8 cellular contexts compared by ENCODE assay signal in genomic region chr11:65653229-65654225, GRCh38. TPM values are rescaled to one million over a fixed set of nuclear protein-coding genes. Genes with fewer than 3 reads are reported as not detected.
A peak's percentile ranks its signal among the peaks of the same experiment; 100 is the strongest.
DNase-seq lines count a peak whose midpoint lies in the region; ATAC-seq and TF ChIP-seq lines count a peak whose summit lies in the region.

No MANE protein-coding gene starts in this region.

- peak overlapping the region; percentile 68 for H3K27ac ChIP-seq in RWPE2 (ENCODE audit: poor library complexity, severe bottlenecking)
- H3K27ac ChIP-seq in esophagus muscularis mucosa (replicated peaks in 1 of 4) = peak overlapping the region; percentile 91 to 97 (median 94)
- H3K27ac ChIP-seq in trophoblast cell (ENCODE audit: low read depth, low read length) = peak overlapping the region; percentile 97

- H3K9me3 ChIP-seq in RWPE2 (ENCODE audit: severe bottlenecking) (no peaks in the 10 kb centered on the region), esophagus muscularis mucosa (no peaks in the 10 kb centered on the region), trophoblast cell (ENCODE audit: insufficient read depth, low read depth, low read length) (peaks cover 2% of the 10 kb centered on the region)

- H4K91ac ChIP-seq in trophoblast cell (ENCODE audit: low read depth, low read length) = peak overlapping the region; percentile 96

- H4K8ac ChIP-seq in trophoblast cell (ENCODE audit: low read depth, low read length) = peak overlapping the region; percentile 92

- peak overlapping the region; percentile 81 for H3K4me3 Mint-ChIP-seq in activated CD8-positive, alpha-beta memory T cell treated with anti-CD3 and anti-CD28 coated beads, Interleukin-2, amount 10 ng/mL, durations not matched to agents 7 days and 5 days

- no peaks in the 10 kb centered on the region for H3K27me3 ChIP-seq in RWPE2 (ENCODE audit: insufficient read depth, poor library complexity, severe bottlenecking)
- no peaks in the 10 kb centered on the region for H3K27me3 ChIP-seq in esophagus muscularis mucosa
- no peaks in the 10 kb centered on the region for H3K27me3 ChIP-seq in trophoblast cell (ENCODE audit: insufficient read depth, low read length)

- no peak for TF ChIP-seq EP300 in esophagus muscularis mucosa (IDR thresholded peaks at IDR 0.05)

- H3K9ac ChIP-seq in trophoblast cell (ENCODE audit: low read length) = peak overlapping the region; percentile 3

- no peaks in the 10 kb centered on the region for H3K27me3 Mint-ChIP-seq in activated CD8-positive, alpha-beta memory T cell treated with anti-CD3 and anti-CD28 coated beads, Interleukin-2, amount 10 ng/mL, durations not matched to agents 7 days and 5 days

- peak overlapping the region; percentile 48 for H3K4ac ChIP-seq in trophoblast cell (ENCODE audit: low read depth, low read length)

- no peaks in the 10 kb centered on the region for H3K9me3 Mint-ChIP-seq in activated CD8-positive, alpha-beta memory T cell treated with anti-CD3 and anti-CD28 coated beads, Interleukin-2, amount 10 ng/mL, durations not matched to agents 7 days and 5 days (ENCODE audit: low read depth)

- intact Hi-C loops in esophagus muscularis mucosa (cut with DNase I) = no loop called here

- TF ChIP-seq CTCF in RWPE2 (IDR thresholded peaks at IDR 0.05; ENCODE audit: poor library complexity, severe bottlenecking) (no peak), esophagus muscularis mucosa (IDR thresholded peaks at IDR 0.05) (no peak)

- peak overlapping the region; percentile 29 for H2BK12ac ChIP-seq in trophoblast cell (ENCODE audit: low read length)

- peak overlapping the region; percentile 17 for H3K18ac ChIP-seq in trophoblast cell (ENCODE audit: low read length)

- peak overlapping the region; percentile 83 for H2AK5ac ChIP-seq in trophoblast cell (ENCODE audit: low read length)

- peaks cover 35% of the 10 kb centered on the region for H3K36me3 Mint-ChIP-seq in activated CD8-positive, alpha-beta memory T cell treated with anti-CD3 and anti-CD28 coated beads, Interleukin-2, amount 10 ng/mL, durations not matched to agents 7 days and 5 days

- H2BK120ac ChIP-seq in trophoblast cell (ENCODE audit: insufficient read depth, low read length, poor library complexity) = peak overlapping the region; percentile 5

- H3K79me2 ChIP-seq in trophoblast cell (ENCODE audit: control insufficient read depth, insufficient read depth, low read length, poor library complexity) = peaks cover 4% of the 10 kb centered on the region

- peak overlapping the region; percentile 94 for H3K27ac Mint-ChIP-seq in activated CD8-positive, alpha-beta memory T cell treated with anti-CD3 and anti-CD28 coated beads, Interleukin-2, amount 10 ng/mL, durations not matched to agents 7 days and 5 days

- DNase-seq in activated CD8-positive, alpha-beta memory T cell treated with anti-CD3 and anti-CD28 coated beads, Interleukin-2, amount 10 ng/mL, durations not matched to agents 7 days and 5 days = no peak
- no peak for DNase-seq in activated CD8-positive, alpha-beta memory T cell treated with anti-CD3 and anti-CD28 coated beads, Interleukin-2, amount 50 U/mL, for 48 hours
- DNase-seq in RWPE2 (ENCODE audit: low spot score) = no peak
- no peak for DNase-seq in esophagus muscularis mucosa (ENCODE audit: extremely low spot score)
- DNase-seq in trophoblast cell = no peak
- no peak for DNase-seq in GM19240 (ENCODE audit: insufficient read length, low spot score)
- no peak for DNase-seq in activated CD8-positive, alpha-beta memory T cell treated with anti-CD3 and anti-CD28 coated beads for 24 hours
- DNase-seq in CD1c-positive myeloid dendritic cell (ENCODE audit: extremely low spot score) = no peak

- no peak overlapping the region for H3K23ac ChIP-seq in trophoblast cell (ENCODE audit: low read length)

- H3K4me3 ChIP-seq in RWPE2 (ENCODE audit: severe bottlenecking) (peak overlapping the region; percentile 42), esophagus muscularis mucosa (peak overlapping the region; percentile 61 to 66 (median 62)), trophoblast cell (ENCODE audit: low read depth, low read length) (no peak overlapping the region)

- H3K4me2 ChIP-seq in trophoblast cell (ENCODE audit: low read length) = peak overlapping the region; percentile 83

- peak overlapping the region; percentile 68 for H3K14ac ChIP-seq in trophoblast cell (ENCODE audit: low read length)

- WGBS in esophagus muscularis mucosa = 49% methylated on average over 12 of the region's 12 CpGs
- WGBS in trophoblast cell (ENCODE audit: extremely low coverage, insufficient coverage, insufficient read length) = no CpG with 5 or more reads among the region's 12 CpGs

- no peak for ATAC-seq in activated CD8-positive, alpha-beta memory T cell treated with anti-CD3 and anti-CD28 coated beads, Interleukin-2, amount 10 ng/mL, durations not matched to agents 7 days and 5 days
- no peak; the same call in 2 of the 3 replicates for ATAC-seq in RWPE2 (ENCODE audit: low read depth)

- H3K36me3 ChIP-seq in RWPE2 (ENCODE audit: low read depth) (peaks cover 41% of the 10 kb centered on the region), esophagus muscularis mucosa (peaks cover 45 to 80% (median 74%) of the 10 kb centered on the region in 4 donors), trophoblast cell (ENCODE audit: control insufficient read depth in 1 of 2, insufficient read depth in 2 of 2, low read length in 2 of 2) (peaks cover 60 to 63% of the 10 kb centered on the region in 2 experiments)

- H3K79me1 ChIP-seq in trophoblast cell (ENCODE audit: low read length) = peaks cover 14% of the 10 kb centered on the region

- H2AFZ ChIP-seq in trophoblast cell (ENCODE audit: insufficient read depth, low read length, poor library complexity) = peak overlapping the region; percentile 61

- CTCF ChIA-PET in activated CD8-positive, alpha-beta memory T cell treated with anti-CD3 and anti-CD28 coated beads, Interleukin-2, amount 10 ng/mL, durations not matched to agents 7 days and 5 days (lab: Charles Lee) = interaction anchor here (0.9 to 3.5 kb wide), 13 partner anchors 10 to 234 kb away, joined by 3 to 35 read pairs (median 5); partner anchors contain the start of genes FAM89B, FIBP, KAT5 and MAP3K11

- H4K12ac ChIP-seq in trophoblast cell (ENCODE audit: low read depth, low read length) = peak overlapping the region; percentile 61

- peaks cover 19% of the 10 kb centered on the region for H3K4me1 ChIP-seq in RWPE2 (ENCODE audit: insufficient read depth, poor library complexity, severe bottlenecking)
- peaks cover 40 to 63% (median 60%) of the 10 kb centered on the region in 4 donors for H3K4me1 ChIP-seq in esophagus muscularis mucosa
- peaks cover 23 to 27% of the 10 kb centered on the region in 2 experiments for H3K4me1 ChIP-seq in trophoblast cell (ENCODE audit: control insufficient read depth in 1 of 2, insufficient read depth in 2 of 2, low read length in 2 of 2)

- no peak for TF ChIP-seq POLR2A in esophagus muscularis mucosa (IDR thresholded peaks at IDR 0.05; ENCODE audit: low read depth)

- peaks cover 37% of the 10 kb centered on the region for H3K4me1 Mint-ChIP-seq in activated CD8-positive, alpha-beta memory T cell treated with anti-CD3 and anti-CD28 coated beads, Interleukin-2, amount 10 ng/mL, durations not matched to agents 7 days and 5 days

- H2BK5ac ChIP-seq in trophoblast cell (ENCODE audit: low read depth, low read length, poor library complexity) = peak overlapping the region; percentile 5

RNA-seq across cellular contexts. Expression of gene RELA, which starts 9.2 kb away (rescaled TPM):
- 10 to 100 TPM; 81.3 to 82.0 TPM for total RNA-seq in activated CD8-positive, alpha-beta memory T cell treated with anti-CD3 and anti-CD28 coated beads, Interleukin-2, amount 10 ng/mL, durations not matched to agents 7 days and 5 days
- total RNA-seq in esophagus muscularis mucosa = 10 to 100 TPM; 51.5 to 84.6 (median 82.1) TPM
- polyA plus RNA-seq in trophoblast cell (2013) = 69.3 and 74.1 TPM in 2 replicates

RNA-seq across cellular contexts. Expression of gene SIPA1, which starts 15.6 kb away (rescaled TPM):
- total RNA-seq in activated CD8-positive, alpha-beta memory T cell treated with anti-CD3 and anti-CD28 coated beads, Interleukin-2, amount 10 ng/mL, durations not matched to agents 7 days and 5 days = 100 to 1,000 TPM; 188 to 267 TPM
- 10 to 100 TPM; 40.7 to 56.3 (median 45.8) TPM for total RNA-seq in esophagus muscularis mucosa
- 25.5 and 28.2 TPM in 2 replicates for polyA plus RNA-seq in trophoblast cell (2013)

RNA-seq across cellular contexts. Expression of gene PCNX3, which starts 38.0 kb away (rescaled TPM):
- total RNA-seq in activated CD8-positive, alpha-beta memory T cell treated with anti-CD3 and anti-CD28 coated beads, Interleukin-2, amount 10 ng/mL, durations not matched to agents 7 days and 5 days = 10 to 100 TPM; 54.9 to 57.1 TPM
- 10 to 100 TPM; 21.4 to 43.1 (median 27.1) TPM for total RNA-seq in esophagus muscularis mucosa
- polyA plus RNA-seq in trophoblast cell (2013) = 26.5 TPM in 2 replicates

RNA-seq across cellular contexts. Expression of gene MAP3K11, which starts 39.5 kb away (rescaled TPM):
- total RNA-seq in activated CD8-positive, alpha-beta memory T cell treated with anti-CD3 and anti-CD28 coated beads, Interleukin-2, amount 10 ng/mL, durations not matched to agents 7 days and 5 days = 10 to 100 TPM; 71.0 to 73.3 TPM
- 10 to 100 TPM; 29.9 to 41.7 (median 37.6) TPM for total RNA-seq in esophagus muscularis mucosa
- polyA plus RNA-seq in trophoblast cell (2013) = 50.2 and 51.4 TPM in 2 replicates

RNA-seq across cellular contexts. Expression of gene KCNK7, which starts 57.9 kb away (rescaled TPM):
- total RNA-seq in activated CD8-positive, alpha-beta memory T cell treated with anti-CD3 and anti-CD28 coated beads, Interleukin-2, amount 10 ng/mL, durations not matched to agents 7 days and 5 days = 1 to 10 TPM in 1 of 2 experiments, under 1 TPM in 1; 0.80 to 1.1 TPM
- 1 to 10 TPM in 3 of 4 donors, under 1 TPM in 1; 0.99 to 1.2 (median 1.2) TPM for total RNA-seq in esophagus muscularis mucosa
- 0.03 and 0.04 TPM in 2 replicates for polyA plus RNA-seq in trophoblast cell (2013)
